Comparison of ENCODE assay signal across 12 cellular contexts in genomic region chr12:107448198-107448597, GRCh38.
DNase-seq lines count a peak whose midpoint lies in the region; ATAC-seq and TF ChIP-seq lines count a peak whose summit lies in the region.
"Had no signal": no experiment of that assay in that cellular context is flagged by ENCODE, and none has a peak within 500 bp of the region (broad histone marks: within the 10 kb centered on the region; RNA-seq: fewer than 3 reads in every experiment).

No MANE protein-coding gene starts in this region.

- H3K9me3 Mint-ChIP-seq in stimulated activated effector memory CD8-positive, alpha-beta T cell treated with anti-CD3 and anti-CD28 coated beads, Interleukin-12 subunit alpha, Interleukin-12 subunit beta, amount 100 ng/mL, for 72 hours, result peaks cover 4% of the 10 kb centered on the region

- no peaks in the 10 kb centered on the region for H3K27me3 ChIP-seq in RWPE2 (ENCODE audit: insufficient read depth, poor library complexity, severe bottlenecking)
- H3K27me3 ChIP-seq: esophagus squamous epithelium had no signal

- peaks cover 5% of the 10 kb centered on the region for H3K4me1 ChIP-seq in RWPE2 (ENCODE audit: insufficient read depth, poor library complexity, severe bottlenecking)

- H3K27ac ChIP-seq in RWPE2 (ENCODE audit: poor library complexity, severe bottlenecking), result no peak overlapping the region
- H3K27ac ChIP-seq: esophagus squamous epithelium, KMS-11 had no signal

- TF ChIP-seq CTCF in AG09309 (IDR thresholded peaks at IDR 0.05; ENCODE audit: control insufficient read depth, insufficient read depth, low read depth, low read length, missing control alignments) (peak; percentile 49), GM12872 (IDR thresholded peaks at IDR 0.05; ENCODE audit: insufficient read depth, low read depth, low read length) (peak; percentile 53), RWPE2 (IDR thresholded peaks at IDR 0.05; ENCODE audit: poor library complexity, severe bottlenecking) (peak; percentile 13)

- no peak overlapping the region for H3K4me3 Mint-ChIP-seq in stimulated activated effector memory CD8-positive, alpha-beta T cell treated with anti-CD3 and anti-CD28 coated beads, Interleukin-12 subunit alpha, Interleukin-12 subunit beta, amount 100 ng/mL, for 72 hours

- no peaks in the 10 kb centered on the region for H3K36me3 ChIP-seq in RWPE2 (ENCODE audit: low read depth)
- H3K36me3 ChIP-seq: esophagus squamous epithelium had no signal

- no peak for DNase-seq in AG09309 (ENCODE audit: low read depth)
- no peak for DNase-seq in RWPE2 (ENCODE audit: low spot score)
- peak; percentile 63 for DNase-seq in iPS-NIHi7 (ENCODE audit: extremely low spot score)
- DNase-seq in germinal center (ENCODE audit: low spot score), result no peak
- no peak for DNase-seq in stimulated activated effector memory CD8-positive, alpha-beta T cell treated with anti-CD3 and anti-CD28 coated beads, Interleukin-12 subunit alpha, Interleukin-12 subunit beta, amount 100 ng/mL, for 72 hours (ENCODE audit: low spot score in 2 of 2)
- no peak for DNase-seq in NCI-H2029 treated with DMSO at 0.1 percent for 48 hours (lab: John Stamatoyannopoulos, UW)
- DNase-seq: activated effector memory CD4-positive, alpha-beta T cell treated with Interleukin-2 at 50 U/mL for 16 hours; esophagus squamous epithelium; nucleus accumbens had no signal

- no peak overlapping the region for H3K27ac Mint-ChIP-seq in stimulated activated effector memory CD8-positive, alpha-beta T cell treated with anti-CD3 and anti-CD28 coated beads, Interleukin-12 subunit alpha, Interleukin-12 subunit beta, amount 100 ng/mL, for 72 hours

- no peaks in the 10 kb centered on the region for H3K9me3 ChIP-seq in RWPE2 (ENCODE audit: severe bottlenecking)
- H3K9me3 ChIP-seq: esophagus squamous epithelium had no signal

- H3K4me3 ChIP-seq in AG09309 (ENCODE audit: control insufficient read depth, low read depth, low read length) (no peak overlapping the region), RWPE2 (ENCODE audit: severe bottlenecking) (no peak overlapping the region)
- H3K4me3 ChIP-seq: esophagus squamous epithelium had no signal

- H3K36me3 Mint-ChIP-seq in stimulated activated effector memory CD8-positive, alpha-beta T cell treated with anti-CD3 and anti-CD28 coated beads, Interleukin-12 subunit alpha, Interleukin-12 subunit beta, amount 100 ng/mL, for 72 hours, result no peaks in the 10 kb centered on the region

- H3K4me1 Mint-ChIP-seq in stimulated activated effector memory CD8-positive, alpha-beta T cell treated with anti-CD3 and anti-CD28 coated beads, Interleukin-12 subunit alpha, Interleukin-12 subunit beta, amount 100 ng/mL, for 72 hours, result peaks cover 11% of the 10 kb centered on the region

- ATAC-seq in RWPE2 (ENCODE audit: low read depth) (no peak), HG03432 (IDR thresholded peaks at IDR 0.05; ENCODE audit: unreplicated experiment) (no peak)
- ATAC-seq in stimulated activated effector memory CD8-positive, alpha-beta T cell treated with anti-CD3 and anti-CD28 coated beads, Interleukin-12 subunit alpha, Interleukin-12 subunit beta, amount 100 ng/mL, for 72 hours, result no peak
